ENCODE assay signal across 10 cellular contexts in the genomic region with DNA sequence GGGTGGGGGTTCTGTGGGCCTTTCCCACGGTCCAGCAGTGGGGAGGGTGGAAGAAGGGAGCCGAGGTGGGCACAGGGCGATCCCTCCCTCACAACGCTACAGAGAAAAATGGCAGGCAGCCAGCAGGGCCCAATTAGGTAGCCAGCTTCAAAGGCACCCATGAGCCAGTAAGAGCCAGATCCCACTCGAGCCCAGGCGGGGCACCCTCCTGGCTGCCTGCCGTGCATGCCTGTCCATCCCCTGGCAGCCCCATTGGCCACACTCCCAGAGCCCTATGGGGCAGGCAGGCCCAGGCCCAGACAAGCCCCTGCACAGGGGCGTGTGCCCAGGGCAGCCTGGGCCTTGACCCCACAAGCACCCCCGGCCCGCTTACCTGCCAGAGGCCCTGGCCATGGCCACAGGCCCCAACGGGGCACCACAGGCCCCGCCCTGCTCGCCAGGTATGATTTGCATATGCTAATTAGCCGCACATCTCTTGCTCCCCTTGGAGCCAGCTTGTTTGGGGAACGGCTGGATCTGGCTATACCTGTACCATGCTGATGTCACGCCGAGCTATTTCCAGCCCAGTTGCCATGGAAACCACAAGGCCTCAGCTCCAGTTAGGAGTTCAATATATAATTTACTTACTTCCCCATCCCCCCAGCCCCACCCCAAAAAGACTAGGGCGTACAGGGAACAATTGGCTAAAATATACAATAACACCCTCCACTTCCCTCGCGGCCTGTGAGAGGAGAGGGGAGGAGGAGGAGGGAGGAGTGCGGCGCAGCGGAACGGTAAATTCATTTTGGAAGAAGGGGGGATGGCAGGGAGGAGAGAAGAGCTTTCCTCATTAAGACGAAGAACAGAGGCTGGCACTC. TPM values are rescaled to one million over a fixed set of nuclear protein-coding genes. Genes with fewer than 3 reads are reported as not detected.
DNase-seq lines count a peak whose midpoint lies in the region; ATAC-seq and TF ChIP-seq lines count a peak whose summit lies in the region.
"Had no signal": no experiment of that assay in that cellular context is flagged by ENCODE, and none has a peak within 500 bp of the region (broad histone marks: within the 10 kb centered on the region; RNA-seq: fewer than 3 reads in every experiment).

No MANE protein-coding gene starts in this region.

- peak overlapping the region; percentile 53 for H3K4me2 ChIP-seq in mammary epithelial cell (ENCODE audit: insufficient read depth, low read depth, low read length)

- no peak for ATAC-seq in naive thymus-derived CD8-positive, alpha-beta T cell
- ATAC-seq in HG02973 (IDR thresholded peaks at IDR 0.05; ENCODE audit: unreplicated experiment) = no peak
- no peak for ATAC-seq in GM18505 (IDR thresholded peaks at IDR 0.05; ENCODE audit: unreplicated experiment)

- intact Hi-C loops in mammary epithelial cell (cut with micrococcal nuclease) = loop anchor here (1.0 kb wide), 1 partner anchor 228 kb away; a partner anchor contains a TSS

- H3K9me3 ChIP-seq in mammary epithelial cell (replicated peaks; ENCODE audit: insufficient read depth, low read length) = no peaks in the 10 kb centered on the region

- no peaks in the 10 kb centered on the region for H3K27me3 ChIP-seq in mammary epithelial cell (ENCODE audit: insufficient read depth, low read length)

- peaks cover 0 to 2% (median 0%) of the 10 kb centered on the region in 5 donors for H3K27me3 Mint-ChIP-seq in naive thymus-derived CD8-positive, alpha-beta T cell

- H3K4me3 ChIP-seq in mammary epithelial cell (replicated peaks in 1 of 3; ENCODE audit: insufficient read depth in 1 of 3, low read depth in 2 of 3, low read length in 3 of 3) = no peak overlapping the region

- no peaks in the 10 kb centered on the region for H3K9me3 Mint-ChIP-seq in naive thymus-derived CD8-positive, alpha-beta T cell
- H3K9me3 Mint-ChIP-seq: activated naive CD4-positive, alpha-beta T cell treated with anti-CD3 and anti-CD28 coated beads for 36 hours had no signal

- H3K9ac ChIP-seq in mammary epithelial cell (ENCODE audit: insufficient read depth, low read length) = peak overlapping the region; percentile 55

- peak overlapping the region; percentile 79 for H2AFZ ChIP-seq in mammary epithelial cell (ENCODE audit: low read depth, low read length)

- no peaks in the 10 kb centered on the region for H3K79me2 ChIP-seq in mammary epithelial cell (ENCODE audit: insufficient read depth, low read length)

- peak; percentile 62 for DNase-seq in DMS153 treated with DMSO at 0.1 percent for 48 hours (lab: John Stamatoyannopoulos, UW; ENCODE audit: unreplicated experiment)
- DNase-seq in NCI-H2081 (lab: John Stamatoyannopoulos, UW) = peak; percentile 62 to 63
- peak; percentile 62 for DNase-seq in mammary epithelial cell
- no peak for DNase-seq in naive thymus-derived CD8-positive, alpha-beta T cell
- DNase-seq in NAMALWA (ENCODE audit: low spot score) = no peak
- no peak for DNase-seq in SW 1271 (lab: John Stamatoyannopoulos, UW)
- DNase-seq: activated CD4-positive, CD25-positive, alpha-beta regulatory T cell had no signal

- H3K27ac ChIP-seq in mammary epithelial cell (ENCODE audit: insufficient read depth, low read depth, low read length) = peak overlapping the region; percentile 71

- CTCF ChIA-PET in mammary epithelial cell (lab: Charles Lee; ENCODE audit: low non-redundant PET) = interaction anchor here (0.6 kb wide), 1 partner anchor 227 kb away, joined by 3 read pairs; no protein-coding TSS in a partner anchor

- no peak for TF ChIP-seq CTCF in mammary epithelial cell (conservative IDR thresholded peaks at IDR 0.05 in 1 of 2, IDR thresholded peaks at IDR 0.05 in 1 of 2; ENCODE audit: extremely low read depth in 1 of 2, insufficient read depth in 1 of 2, low read depth in 1 of 2, low read length in 2 of 2)

- no TSS peak for BruUV-seq in mammary epithelial cell (replicated peaks; lab: Mats Ljungman, UMichigan)

- peak overlapping the region in 7 of 10 donors; percentile 6 to 94 (median 78) for H3K27ac Mint-ChIP-seq in naive thymus-derived CD8-positive, alpha-beta T cell
- H3K27ac Mint-ChIP-seq: activated naive CD4-positive, alpha-beta T cell treated with anti-CD3 and anti-CD28 coated beads for 36 hours had no signal

- dilution Hi-C loops in mammary epithelial cell (cut with HindIII; ENCODE audit: low sequenced_read_pairs) = no loop called here

- no peaks in the 10 kb centered on the region for H3K36me3 Mint-ChIP-seq in naive thymus-derived CD8-positive, alpha-beta T cell

- H4K20me1 ChIP-seq in mammary epithelial cell (ENCODE audit: insufficient read depth, low read length) = no peaks in the 10 kb centered on the region

- in situ Hi-C loops in mammary epithelial cell (cut with MboI; ENCODE audit: low sequenced_read_pairs in 2 of 2) = no loop called here

- WGBS in mammary epithelial cell (ENCODE audit: low coverage, missing lambda C conversion rate) = 23% methylated on average over 13 of the region's 25 CpGs

- peaks cover 30 to 49% (median 40%) of the 10 kb centered on the region in 4 donors for H3K4me1 Mint-ChIP-seq in naive thymus-derived CD8-positive, alpha-beta T cell

- no peaks in the 10 kb centered on the region for H3K36me3 ChIP-seq in mammary epithelial cell (ENCODE audit: insufficient read depth, low read length)

- POLR2A ChIA-PET in naive thymus-derived CD8-positive, alpha-beta T cell (lab: Charles Lee) = interaction anchor here (0.8 to 1.7 kb wide), 5 partner anchors 10 to 47 kb away, joined by 3 to 7 read pairs (median 4); no protein-coding TSS in a partner anchor

- no peak overlapping the region for H3K4me3 Mint-ChIP-seq in naive thymus-derived CD8-positive, alpha-beta T cell
- H3K4me3 Mint-ChIP-seq: activated naive CD4-positive, alpha-beta T cell treated with anti-CD3 and anti-CD28 coated beads for 36 hours had no signal

- TF ChIP-seq POLR2A in GM18505 (IDR thresholded peaks at IDR 0.05; ENCODE audit: borderline replicate concordance, extremely low read depth, insufficient read depth, insufficient read length) = no peak

- H3K4me1 ChIP-seq in mammary epithelial cell (ENCODE audit: insufficient read depth, low read length) = peaks cover 69% of the 10 kb centered on the region

RNA-seq across cellular contexts. Expression of a gene that starts 47.5 kb away (rescaled TPM):
- 10 to 100 TPM; 49.2 to 62.5 TPM for total RNA-seq in mammary epithelial cell
- 26.0 TPM for polyA plus RNA-seq in mammary epithelial cell
- 64.9 TPM for polyA minus RNA-seq in mammary epithelial cell
- 100 to 1,000 TPM in 1 of 2 experiments, 10 to 100 TPM in 1; 98.2 to 109 TPM for total RNA-seq in naive thymus-derived CD8-positive, alpha-beta T cell
- 1 to 10 TPM; 1.3 to 3.4 (median 2.4) TPM for polyA plus RNA-seq in naive thymus-derived CD8-positive, alpha-beta T cell

Comparison
In these comparisons a context has a peak if more than half of its experiments do, and no peak if none do; other contexts are left out.
1. DNase-seq: peak in DMS153 treated with DMSO at 0.1 percent for 48 hours (single experiment), NCI-H2081 (2 of 2) and mammary epithelial cell (single experiment); none in naive thymus-derived CD8-positive, alpha-beta T cell (0 of 10), NAMALWA (single experiment) and SW 1271 (0 of 2).